Comparison of ENCODE assay signal across 15 cellular contexts in genomic region chr4:89142691-89143669, GRCh38. TPM values are rescaled to one million over a fixed set of nuclear protein-coding genes. Genes with fewer than 3 reads are reported as not detected.
DNase-seq lines count a peak whose midpoint lies in the region; ATAC-seq, FAIRE-seq and TF ChIP-seq lines count a peak whose summit lies in the region.
"Had no signal": no experiment of that assay in that cellular context is flagged by ENCODE, and none has a peak within 500 bp of the region (broad histone marks: within the 10 kb centered on the region; RNA-seq: fewer than 3 reads in every experiment).

No MANE protein-coding gene starts in this region.

- intact Hi-C loops in naive thymus-derived CD4-positive, alpha-beta T cell (cut with micrococcal nuclease), result no loop called here
- intact Hi-C loops in cardiac septum (cut with DNase I), result no loop called here

- peaks cover 2% of the 10 kb centered on the region for H3K9me3 ChIP-seq in osteoblast (ENCODE audit: low read depth, low read length)
- H3K9me3 ChIP-seq in naive thymus-derived CD4-positive, alpha-beta T cell (ENCODE audit: control insufficient read depth in 2 of 3, low read length in 3 of 3), result no peaks in the 10 kb centered on the region

- H3K36me3 ChIP-seq in osteoblast (ENCODE audit: insufficient read depth, low read length), result no peaks in the 10 kb centered on the region
- no peaks in the 10 kb centered on the region for H3K36me3 ChIP-seq in naive thymus-derived CD4-positive, alpha-beta T cell (ENCODE audit: control insufficient read depth in 2 of 3, insufficient read depth in 3 of 3, low read length in 3 of 3)
- H3K36me3 ChIP-seq: HAP-1 had no signal

- H3K4me1 Mint-ChIP-seq in naive thymus-derived CD4-positive, alpha-beta T cell, result no peaks in the 10 kb centered on the region
- H3K4me1 Mint-ChIP-seq: stimulated activated effector memory CD8-positive, alpha-beta T cell treated with anti-CD3 and anti-CD28 coated beads, Interleukin-12 subunit alpha, Interleukin-12 subunit beta, amount 100 ng/mL, for 72 hours; T-cell had no signal

- H3K27ac Mint-ChIP-seq in naive thymus-derived CD4-positive, alpha-beta T cell, result no peak overlapping the region
- H3K27ac Mint-ChIP-seq: stimulated activated effector memory CD8-positive, alpha-beta T cell treated with anti-CD3 and anti-CD28 coated beads, Interleukin-12 subunit alpha, Interleukin-12 subunit beta, amount 100 ng/mL, for 72 hours; T-cell had no signal

- ATAC-seq in HG02642 (IDR thresholded peaks at IDR 0.05; ENCODE audit: poor library complexity, unreplicated experiment), result peak; percentile 66
- ATAC-seq in HG03432 (IDR thresholded peaks at IDR 0.05; ENCODE audit: unreplicated experiment), result peak; percentile 92
- no peak for ATAC-seq in naive thymus-derived CD4-positive, alpha-beta T cell
- no peak for ATAC-seq in esophagus mucosa
- ATAC-seq: stimulated activated effector memory CD8-positive, alpha-beta T cell treated with anti-CD3 and anti-CD28 coated beads, Interleukin-12 subunit alpha, Interleukin-12 subunit beta, amount 100 ng/mL, for 72 hours; T-cell had no signal

- H3K4me1 ChIP-seq in osteoblast (ENCODE audit: insufficient read depth, low read length), result no peaks in the 10 kb centered on the region
- H3K4me1 ChIP-seq in naive thymus-derived CD4-positive, alpha-beta T cell (ENCODE audit: control insufficient read depth in 2 of 2, insufficient read depth in 2 of 2, low read length in 2 of 2), result no peaks in the 10 kb centered on the region
- H3K4me1 ChIP-seq: HAP-1 had no signal

- peaks cover 0 to 8% (median 0%) of the 10 kb centered on the region in 11 donors for H3K9me3 Mint-ChIP-seq in naive thymus-derived CD4-positive, alpha-beta T cell
- H3K9me3 Mint-ChIP-seq: stimulated activated effector memory CD8-positive, alpha-beta T cell treated with anti-CD3 and anti-CD28 coated beads, Interleukin-12 subunit alpha, Interleukin-12 subunit beta, amount 100 ng/mL, for 72 hours had no signal

- POLR2A ChIA-PET in naive thymus-derived CD4-positive, alpha-beta T cell (lab: Charles Lee), result no interaction called here

- no peak overlapping the region for H3K27ac ChIP-seq in osteoblast (ENCODE audit: low read depth, low read length)
- H3K27ac ChIP-seq in naive thymus-derived CD4-positive, alpha-beta T cell (ENCODE audit: low read depth, low read length), result no peak overlapping the region

- H3K4me2 ChIP-seq in osteoblast (ENCODE audit: insufficient read depth, low read length), result no peak overlapping the region

- H3K27me3 ChIP-seq in osteoblast (ENCODE audit: insufficient read depth, low read length), result peaks cover 3% of the 10 kb centered on the region
- no peaks in the 10 kb centered on the region for H3K27me3 ChIP-seq in naive thymus-derived CD4-positive, alpha-beta T cell (ENCODE audit: control insufficient read depth in 2 of 2, insufficient read depth in 2 of 2, low read length in 2 of 2)

- no peak overlapping the region for H2AFZ ChIP-seq in osteoblast (ENCODE audit: low read length)

- TF ChIP-seq CTCF in osteoblast (IDR thresholded peaks at IDR 0.05; ENCODE audit: extremely low read depth, low read depth, low read length), result no peak

- CTCF ChIA-PET in naive thymus-derived CD4-positive, alpha-beta T cell (lab: Charles Lee), result no interaction called here

- peaks cover 0 to 12% (median 4%) of the 10 kb centered on the region in 5 donors for H3K27me3 Mint-ChIP-seq in naive thymus-derived CD4-positive, alpha-beta T cell
- H3K27me3 Mint-ChIP-seq: T-cell had no signal

- H3K79me2 ChIP-seq in osteoblast (ENCODE audit: insufficient read depth, low read length), result no peaks in the 10 kb centered on the region

- DNase-seq in GM19239 (ENCODE audit: insufficient read length, low spot score), result peak; percentile 4
- no peak for DNase-seq in osteoblast (ENCODE audit: insufficient read length, low spot score, missing footprints)
- no peak for DNase-seq in naive thymus-derived CD4-positive, alpha-beta T cell
- DNase-seq in cardiac septum (ENCODE audit: low spot score), result no peak
- DNase-seq: ACHN, amygdala, DND-41, NCI-H82, T-cell had no signal

- H4K20me1 ChIP-seq in osteoblast (ENCODE audit: insufficient read depth, low read length), result no peaks in the 10 kb centered on the region

- FAIRE-seq in G401.6 (lab: Jason Lieb, UNC) (peak; percentile 53), GM19239 (lab: Jason Lieb, UNC) (peak; percentile 82)

- H3K36me3 Mint-ChIP-seq in naive thymus-derived CD4-positive, alpha-beta T cell, result no peaks in the 10 kb centered on the region
- H3K36me3 Mint-ChIP-seq: stimulated activated effector memory CD8-positive, alpha-beta T cell treated with anti-CD3 and anti-CD28 coated beads, Interleukin-12 subunit alpha, Interleukin-12 subunit beta, amount 100 ng/mL, for 72 hours; T-cell had no signal

- H3K4me3 Mint-ChIP-seq in naive thymus-derived CD4-positive, alpha-beta T cell, result no peak overlapping the region
- H3K4me3 Mint-ChIP-seq: stimulated activated effector memory CD8-positive, alpha-beta T cell treated with anti-CD3 and anti-CD28 coated beads, Interleukin-12 subunit alpha, Interleukin-12 subunit beta, amount 100 ng/mL, for 72 hours; T-cell had no signal

- no peak overlapping the region for H3K4me3 ChIP-seq in osteoblast (ENCODE audit: insufficient read depth, low read length)
- H3K4me3 ChIP-seq in naive thymus-derived CD4-positive, alpha-beta T cell (ENCODE audit: low read length), result no peak overlapping the region
- H3K4me3 ChIP-seq: HAP-1 had no signal

RNA-seq across cellular contexts. Expression of gene TIGD2, which starts 31.6 kb away (rescaled TPM):
- 18.1 and 18.6 TPM in 2 replicates for total RNA-seq in osteoblast
- 1 to 10 TPM; 3.0 to 7.9 (median 5.2) TPM for total RNA-seq in naive thymus-derived CD4-positive, alpha-beta T cell
- polyA plus RNA-seq in naive thymus-derived CD4-positive, alpha-beta T cell, result 1 to 10 TPM; 6.8 TPM
- 3.6 TPM for total RNA-seq in esophagus mucosa
- total RNA-seq in cardiac septum, result 1.5 TPM

Comparison
In these comparisons a context has a peak if more than half of its experiments do, and no peak if none do; other contexts are left out.
1. ATAC-seq: peak in HG02642 (single experiment) and HG03432 (single experiment); none in naive thymus-derived CD4-positive, alpha-beta T cell (single experiment) and esophagus mucosa (single experiment).